ENCODE assay signal across 1 cellular context in the genomic region with DNA sequence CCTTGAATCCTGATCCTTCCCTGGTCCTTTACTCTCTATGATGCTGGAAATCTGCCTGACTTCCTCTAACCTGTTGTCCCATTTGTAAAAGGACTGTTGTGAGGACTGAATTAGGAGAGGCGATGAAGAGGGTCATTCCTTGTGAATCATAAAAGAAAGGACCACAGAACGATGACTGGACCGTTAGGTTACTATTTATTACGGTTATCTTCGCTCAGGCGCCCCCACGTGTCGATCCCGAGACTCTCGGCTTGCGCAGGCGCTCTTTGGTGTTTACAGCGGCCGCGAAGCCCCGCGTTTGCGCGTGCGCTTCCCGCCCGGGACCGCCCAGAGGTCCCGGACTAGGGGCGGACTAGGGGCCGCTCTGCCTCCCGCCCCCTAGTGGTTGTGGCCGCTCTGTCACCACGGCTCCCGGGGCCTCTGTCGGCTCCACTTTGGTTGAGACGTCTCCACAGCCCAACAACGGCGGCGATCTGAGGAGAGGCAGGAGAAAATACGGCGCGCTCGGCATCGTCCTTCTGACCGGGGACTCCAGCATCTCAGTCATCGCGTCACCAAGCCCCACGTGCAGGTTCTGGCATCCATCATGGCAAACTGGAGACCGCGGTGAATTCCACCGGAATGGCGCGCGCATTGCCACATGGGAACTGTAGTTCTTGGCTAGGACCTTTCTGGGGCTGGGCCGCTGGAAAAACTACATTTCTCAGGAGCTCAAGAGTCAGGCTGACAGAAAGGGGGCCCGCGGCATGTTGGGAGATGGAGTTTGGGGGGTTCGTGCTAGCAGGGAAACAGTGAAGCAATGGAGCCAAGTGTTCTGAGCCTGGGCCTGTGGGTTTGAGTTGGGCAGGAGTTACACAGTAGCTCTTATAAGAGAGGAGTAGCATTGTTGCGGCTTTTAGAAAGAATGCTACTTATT.
TF ChIP-seq lines count a peak whose summit lies in the region.

STARD10 (minus strand) TSS at position 596 of the 916 bp plus-strand sequence. CDS start 12,866 bp downstream, outside the sequence.

TF ChIP-seq in liver, 16 proteins besides CTCF, POLR2A, EP300 and RAD21 (continued from another document):
- TF ChIP-seq REST (IDR thresholded peaks at IDR 0.05): no peak
